ENCODE assay signal across 11 cellular contexts in genomic region chrX:261167-261857, GRCh38. TPM values are rescaled to one million over a fixed set of nuclear protein-coding genes. Genes with fewer than 3 reads are reported as not detected.
A peak's percentile ranks its signal among the peaks of the same experiment; 100 is the strongest.
DNase-seq lines count a peak whose midpoint lies in the region; ATAC-seq and TF ChIP-seq lines count a peak whose summit lies in the region.
"Had no signal": no experiment of that assay in that cellular context is flagged by ENCODE, and none has a peak within 500 bp of the region (broad histone marks: within the 10 kb centered on the region; RNA-seq: fewer than 3 reads in every experiment).

No MANE protein-coding gene starts in this region.

- ATAC-seq in foreskin keratinocyte, result peak; percentile 77
- ATAC-seq: effector memory CD8-positive, alpha-beta T cell had no signal

- H3K27ac Mint-ChIP-seq in nephron progenitor cell, result peak overlapping the region; percentile 18
- no peak overlapping the region for H3K27ac Mint-ChIP-seq in T-helper 2 cell treated with Interferon-gamma antibody and Interleukin-4, amounts not matched to agents 5 μg/mL and 100 μg/mL, for 36 hours
- H3K27ac Mint-ChIP-seq: activated naive CD4-positive, alpha-beta T cell treated with anti-CD3 and anti-CD28 coated beads for 36 hours; CD4-positive, CD25-positive, alpha-beta regulatory T cell had no signal

- H3F3A ChIP-seq in PC-9 (ENCODE audit: insufficient read depth, low read depth), result peaks cover 14% of the 10 kb centered on the region; the same call in 1 of the 2 replicates

- H3K36me3 Mint-ChIP-seq in nephron progenitor cell (ENCODE audit: low read depth), result no peaks in the 10 kb centered on the region
- H3K36me3 Mint-ChIP-seq in T-helper 2 cell treated with Interferon-gamma antibody and Interleukin-4, amounts not matched to agents 5 μg/mL and 100 μg/mL, for 36 hours (ENCODE audit: low read depth), result no peaks in the 10 kb centered on the region
- H3K36me3 Mint-ChIP-seq: CD4-positive, CD25-positive, alpha-beta regulatory T cell had no signal

- POLR2A ChIA-PET in PC-9 (lab: Charles Lee; ENCODE audit: unreplicated experiment), result no interaction called here

- no peaks in the 10 kb centered on the region for H3K9me3 Mint-ChIP-seq in nephron progenitor cell
- no peaks in the 10 kb centered on the region for H3K9me3 Mint-ChIP-seq in T-helper 2 cell treated with Interferon-gamma antibody and Interleukin-4, amounts not matched to agents 5 μg/mL and 100 μg/mL, for 36 hours
- H3K9me3 Mint-ChIP-seq: activated naive CD4-positive, alpha-beta T cell treated with anti-CD3 and anti-CD28 coated beads for 36 hours; CD4-positive, CD25-positive, alpha-beta regulatory T cell; effector memory CD8-positive, alpha-beta T cell had no signal

- no TSS peak for BruUV-seq in PC-9 (replicated peaks; lab: Mats Ljungman, UMichigan)

- TF ChIP-seq CTCF in BE2C (IDR thresholded peaks at IDR 0.05; ENCODE audit: low read depth, low read length) (no peak), PC-9 (conservative IDR thresholded peaks at IDR 0.05) (no peak), foreskin keratinocyte (conservative IDR thresholded peaks at IDR 0.05) (peak; percentile 32), nephron progenitor cell (IDR thresholded peaks at IDR 0.05) (no peak)

- intact Hi-C loops in PC-9 (cut with micrococcal nuclease; ENCODE audit: unreplicated experiment), result no loop called here

- H3K4me1 ChIP-seq in BE2C (no peaks in the 10 kb centered on the region), PC-9 (replicated peaks; ENCODE audit: insufficient read depth) (peaks cover 22% of the 10 kb centered on the region), foreskin keratinocyte (no peaks in the 10 kb centered on the region)

- H3K27me3 Mint-ChIP-seq in nephron progenitor cell (ENCODE audit: low read depth, poor library complexity), result peaks cover 5% of the 10 kb centered on the region
- H3K27me3 Mint-ChIP-seq in T-helper 2 cell treated with Interferon-gamma antibody and Interleukin-4, amounts not matched to agents 5 μg/mL and 100 μg/mL, for 36 hours (ENCODE audit: low read depth), result no peaks in the 10 kb centered on the region
- H3K27me3 Mint-ChIP-seq: CD4-positive, CD25-positive, alpha-beta regulatory T cell; effector memory CD8-positive, alpha-beta T cell had no signal

- H3K4me3 Mint-ChIP-seq in nephron progenitor cell, result peak overlapping the region; percentile 8
- H3K4me3 Mint-ChIP-seq in T-helper 2 cell treated with Interferon-gamma antibody and Interleukin-4, amounts not matched to agents 5 μg/mL and 100 μg/mL, for 36 hours, result no peak overlapping the region
- H3K4me3 Mint-ChIP-seq: activated naive CD4-positive, alpha-beta T cell treated with anti-CD3 and anti-CD28 coated beads for 36 hours; CD4-positive, CD25-positive, alpha-beta regulatory T cell; effector memory CD8-positive, alpha-beta T cell had no signal

- no peak overlapping the region; the same call in 1 of the 2 replicates for H2AFZ ChIP-seq in PC-9

- H3K4me3 ChIP-seq in BE2C (ENCODE audit: low read depth, low read length) (peak overlapping the region; percentile 32), PC-9 (peak overlapping the region; percentile 44; the same call in 1 of the 2 replicates), MG63 (no peak overlapping the region)

- peaks cover 34% of the 10 kb centered on the region for H3K4me1 Mint-ChIP-seq in nephron progenitor cell
- H3K4me1 Mint-ChIP-seq in T-helper 2 cell treated with Interferon-gamma antibody and Interleukin-4, amounts not matched to agents 5 μg/mL and 100 μg/mL, for 36 hours (ENCODE audit: low read depth), result no peaks in the 10 kb centered on the region

- H3K27me3 ChIP-seq in BE2C (no peaks in the 10 kb centered on the region), PC-9 (ENCODE audit: insufficient read depth, low read depth) (no peaks in the 10 kb centered on the region), foreskin keratinocyte (no peaks in the 10 kb centered on the region), MG63 (no peaks in the 10 kb centered on the region)

- H3K4me2 ChIP-seq in PC-9, result peak overlapping the region; percentile 74

- H3K36me3 ChIP-seq in BE2C (no peaks in the 10 kb centered on the region), PC-9 (ENCODE audit: low read depth) (no peaks in the 10 kb centered on the region), MG63 (no peaks in the 10 kb centered on the region)

- H3K27ac ChIP-seq in PC-9, result 0 out of 2 replicates have a peak overlapping the region, but pooled peaks have one; percentile 22
- H3K27ac ChIP-seq in foreskin keratinocyte, result no peak overlapping the region

- no peaks in the 10 kb centered on the region for H4K20me1 ChIP-seq in PC-9 (ENCODE audit: insufficient read depth)

- H3K9me3 ChIP-seq in BE2C (no peaks in the 10 kb centered on the region), PC-9 (ENCODE audit: insufficient read depth, low read depth) (no peaks in the 10 kb centered on the region), MG63 (no peaks in the 10 kb centered on the region)

- CTCF ChIA-PET in PC-9 (lab: Charles Lee), result no interaction called here

- no peaks in the 10 kb centered on the region for H3K9me2 ChIP-seq in PC-9 (ENCODE audit: insufficient read depth)

- H3K79me2 ChIP-seq in PC-9 (ENCODE audit: low read depth), result no peaks in the 10 kb centered on the region

- DNase-seq in BE2C (peak; percentile 63), PC-9 (peak; percentile 45 to 60), foreskin keratinocyte (peak in 1 of 2 donors; percentile 50), nephron progenitor cell (peak; percentile 72), MG63 (no peak), GM03348 (ENCODE audit: low spot score) (no peak)
- no peak for DNase-seq in T-helper 2 cell treated with Interferon-gamma antibody and Interleukin-4, amounts not matched to agents 5 μg/mL and 100 μg/mL, for 36 hours (ENCODE audit: low spot score)
- DNase-seq in activated CD4-positive, alpha-beta T cell treated with anti-CD3 and anti-CD28 coated beads for 48 hours, result no peak
- DNase-seq: activated naive CD4-positive, alpha-beta T cell treated with anti-CD3 and anti-CD28 coated beads for 36 hours; CD4-positive, CD25-positive, alpha-beta regulatory T cell; effector memory CD8-positive, alpha-beta T cell had no signal

RNA-seq across cellular contexts. Expression of gene PLCXD1, which starts 19.9 kb away (rescaled TPM):
- 19.4 TPM for polyA plus RNA-seq in BE2C (2012; ENCODE audit: insufficient read depth, insufficient read length, low read depth)
- total RNA-seq in PC-9 (2021) (8.7 and 9.0 TPM in 2 replicates), foreskin keratinocyte (15.1 and 20.5 TPM in 2 replicates)
- 10.6 and 15.1 TPM in 2 replicates for polyA plus RNA-seq in foreskin keratinocyte
- total RNA-seq in MG63 (2014; rRNA removed; shearing (Covaris generic); ENCODE audit: low replicate concordance), result 8.4 and 13.0 TPM in 2 replicates

RNA-seq across cellular contexts. Expression of gene GTPBP6, which starts 57.3 kb away (rescaled TPM):
- polyA plus RNA-seq in BE2C (2012; ENCODE audit: insufficient read depth, insufficient read length, low read depth), result 69.9 TPM
- 43.5 and 47.0 TPM in 2 replicates for total RNA-seq in PC-9 (2021)
- total RNA-seq in foreskin keratinocyte, result 38.7 and 48.4 TPM in 2 replicates
- 49.1 and 55.4 TPM in 2 replicates for polyA plus RNA-seq in foreskin keratinocyte
- total RNA-seq in MG63 (2014; rRNA removed; shearing (Covaris generic); ENCODE audit: low replicate concordance), result 64.5 and 79.5 TPM in 2 replicates

Comparison
In these comparisons a context has a peak if more than half of its experiments do, and no peak if none do; other contexts are left out.
1. DNase-seq: peak in BE2C (single experiment), PC-9 (2 of 2) and nephron progenitor cell (single experiment); none in MG63 (single experiment), T-helper 2 cell treated with Interferon-gamma antibody and Interleukin-4, amounts not matched to agents 5 μg/mL and 100 μg/mL, for 36 hours (single experiment), GM03348 (single experiment) and activated CD4-positive, alpha-beta T cell treated with anti-CD3 and anti-CD28 coated beads for 48 hours (single experiment).